Comparison of ENCODE assay signal across 8 cellular contexts in genomic region chr17:77372444-77373297, GRCh38.
DNase-seq lines count a peak whose midpoint lies in the region; ATAC-seq and TF ChIP-seq lines count a peak whose summit lies in the region.

No MANE protein-coding gene starts in this region.

- no peak overlapping the region for H3K9ac ChIP-seq in liver (ENCODE audit: low read depth in 1 of 2, low read length in 2 of 2)

- 3% methylated on average over 64 of the region's 64 CpGs for WGBS in liver

- no TSS peak for BruUV-seq in Caco-2 (replicated peaks; lab: Mats Ljungman, UMichigan)

- peak; percentile 33 for ATAC-seq in CD8-positive, alpha-beta T cell
- peak; percentile 43 for ATAC-seq in GM21576 (IDR thresholded peaks at IDR 0.05; ENCODE audit: unreplicated experiment)

- CTCF ChIA-PET in CD8-positive, alpha-beta T cell (lab: Charles Lee) = interaction anchor here (0.8 to 6.4 kb wide), 8 partner anchors 13 to 79 kb away, joined by 3 to 63 read pairs (median 5); no protein-coding TSS in a partner anchor
- CTCF ChIA-PET in Caco-2 (lab: Charles Lee) = no interaction called here

- peak overlapping the region; percentile 81 for H3K4me3 Mint-ChIP-seq in CD8-positive, alpha-beta T cell
- no peak overlapping the region for H3K4me3 Mint-ChIP-seq in Caco-2 (ENCODE audit: unreplicated experiment)

- H3K36me3 Mint-ChIP-seq in CD8-positive, alpha-beta T cell = peaks cover 15% of the 10 kb centered on the region
- peaks cover 20% of the 10 kb centered on the region for H3K36me3 Mint-ChIP-seq in Caco-2 (ENCODE audit: insufficient read depth, unreplicated experiment)

- no peak for TF ChIP-seq CTCF in CD8-positive, alpha-beta T cell (IDR thresholded peaks at IDR 0.05)
- no peak for TF ChIP-seq CTCF in dorsolateral prefrontal cortex (IDR thresholded peaks at IDR 0.05 in 54 of 56, conservative IDR thresholded peaks at IDR 0.05 in 2 of 56; ENCODE audit: low read depth in 1 of 56, partially characterized antibody in 56 of 56)
- no peak for TF ChIP-seq CTCF in liver (IDR thresholded peaks at IDR 0.05; ENCODE audit: low read depth, low read length, missing input control)
- no peak for TF ChIP-seq CTCF in Caco-2 (IDR thresholded peaks at IDR 0.05; ENCODE audit: insufficient read depth in 1 of 2, low read depth in 1 of 2, low read length in 1 of 2, severe bottlenecking in 1 of 2, unreplicated experiment in 1 of 2)

- no peaks in the 10 kb centered on the region for H3K9me3 ChIP-seq in CD8-positive, alpha-beta T cell (ENCODE audit: low read length)
- H3K9me3 ChIP-seq in liver (ENCODE audit: control insufficient read depth in 4 of 4, low read length in 3 of 4) (no peaks in the 10 kb centered on the region), Caco-2 (no peaks in the 10 kb centered on the region)

- peak; percentile 21 to 84 (median 61) for DNase-seq in CD8-positive, alpha-beta T cell
- DNase-seq in NCI-H1092 (lab: John Stamatoyannopoulos, UW) (peak; percentile 27), dorsolateral prefrontal cortex (peak in 4 of 10 donors; percentile 48 to 65 (median 63)), Caco-2 (no peak)
- DNase-seq in activated CD4-positive, alpha-beta T cell treated with anti-CD3 and anti-CD28 coated beads for 4 hours = peak; percentile 47 to 59
- peak; percentile 48 for DNase-seq in stimulated activated CD8-positive, alpha-beta memory T cell treated with anti-CD3 and anti-CD28 coated beads, Interleukin-12 subunit alpha, Interleukin-12 subunit beta, amount 100 ng/mL, for 4 hours (ENCODE audit: low read depth)

- POLR2A ChIA-PET in CD8-positive, alpha-beta T cell (lab: Charles Lee) = interaction anchor here (0.8 to 5.4 kb wide), 13 partner anchors 9 to 586 kb away, joined by 3 to 35 read pairs (median 7); partner anchors contain the start of gene TNRC6C
- POLR2A ChIA-PET in Caco-2 (lab: Charles Lee) = no interaction called here

- intact Hi-C loops in CD8-positive, alpha-beta T cell (cut with DNase I, micrococcal nuclease) = loop anchor here (2.0 to 5.0 kb wide), 4 partner anchors 30 to 122 kb away; no protein-coding TSS in a partner anchor
- intact Hi-C loops in dorsolateral prefrontal cortex (cut with DNase I) = no loop called here
- intact Hi-C loops in Caco-2 (cut with micrococcal nuclease; ENCODE audit: unreplicated experiment) = no loop called here

- H3K4me1 ChIP-seq in CD8-positive, alpha-beta T cell (ENCODE audit: insufficient read depth, low read length) = peaks cover 59% of the 10 kb centered on the region
- H3K4me1 ChIP-seq in liver (ENCODE audit: control insufficient read depth in 4 of 4, insufficient read depth in 4 of 4, low read length in 3 of 4) (peaks cover 28 to 68% (median 53%) of the 10 kb centered on the region in 4 donors), Caco-2 (peaks cover 15% of the 10 kb centered on the region; the same call in 1 of the 2 replicates)

- H3K36me3 ChIP-seq in CD8-positive, alpha-beta T cell (ENCODE audit: insufficient read depth, low read length) = no peaks in the 10 kb centered on the region
- H3K36me3 ChIP-seq in liver (ENCODE audit: control insufficient read depth in 4 of 4, insufficient read depth in 3 of 4, low read depth in 1 of 4, low read length in 3 of 4) = no peaks in the 10 kb centered on the region
- H3K36me3 ChIP-seq in Caco-2 (ENCODE audit: control insufficient read depth, insufficient read depth, low read length) = no peaks in the 10 kb centered on the region; the same call in 1 of the 2 replicates

- H3K4me3 ChIP-seq in CD8-positive, alpha-beta T cell (ENCODE audit: low read depth, low read length) = peak overlapping the region; percentile 99
- H3K4me3 ChIP-seq in dorsolateral prefrontal cortex (peak overlapping the region; percentile 48 to 85 (median 75)), liver (ENCODE audit: low read depth in 1 of 3, low read length in 3 of 3) (peak overlapping the region; percentile 58 to 70 (median 62)), Caco-2 (ENCODE audit: low read depth, low read length) (no peak overlapping the region)

- no peaks in the 10 kb centered on the region for H3K9me3 Mint-ChIP-seq in CD8-positive, alpha-beta T cell
- no peaks in the 10 kb centered on the region for H3K9me3 Mint-ChIP-seq in Caco-2 (ENCODE audit: unreplicated experiment)

- peak overlapping the region; percentile 89 for H3K27ac Mint-ChIP-seq in CD8-positive, alpha-beta T cell
- no peak overlapping the region for H3K27ac Mint-ChIP-seq in Caco-2 (ENCODE audit: unreplicated experiment)

- no peaks in the 10 kb centered on the region for H3K27me3 ChIP-seq in CD8-positive, alpha-beta T cell (ENCODE audit: insufficient read depth, low read length)
- no peaks in the 10 kb centered on the region for H3K27me3 ChIP-seq in dorsolateral prefrontal cortex
- no peaks in the 10 kb centered on the region for H3K27me3 ChIP-seq in liver (ENCODE audit: control insufficient read depth in 4 of 4, insufficient read depth in 4 of 4, low read length in 3 of 4)
- H3K27me3 ChIP-seq in Caco-2 (replicated peaks; ENCODE audit: control insufficient read depth, insufficient read depth, low read length) = no peaks in the 10 kb centered on the region

- no peaks in the 10 kb centered on the region for H3K27me3 Mint-ChIP-seq in CD8-positive, alpha-beta T cell (ENCODE audit: low read depth)
- no peaks in the 10 kb centered on the region for H3K27me3 Mint-ChIP-seq in Caco-2 (ENCODE audit: insufficient read depth, unreplicated experiment)

- peak in 1 of 2 donors; percentile 31 for TF ChIP-seq RAD21 in liver (IDR thresholded peaks at IDR 0.05)

- peaks cover 56% of the 10 kb centered on the region for H3K4me1 Mint-ChIP-seq in CD8-positive, alpha-beta T cell (ENCODE audit: low read depth)
- H3K4me1 Mint-ChIP-seq in Caco-2 (ENCODE audit: low read depth, unreplicated experiment) = peaks cover 23% of the 10 kb centered on the region

- peak overlapping the region; percentile 81 for H3K27ac ChIP-seq in CD8-positive, alpha-beta T cell (ENCODE audit: low read depth, low read length)
- H3K27ac ChIP-seq in dorsolateral prefrontal cortex (peak overlapping the region in 55 of 59 donors; percentile 3 to 96 (median 87)), liver (ENCODE audit: low read depth in 1 of 2, low read length in 2 of 2) (peak overlapping the region; percentile 51 to 61)

TF ChIP-seq in liver, 16 proteins besides CTCF, POLR2A, EP300 and RAD21:
- no peak for TF ChIP-seq EGR1 (IDR thresholded peaks at IDR 0.05; ENCODE audit: low read depth in 2 of 2)
- TF ChIP-seq JUND (IDR thresholded peaks at IDR 0.05) = no peak
- TF ChIP-seq SP1 (IDR thresholded peaks at IDR 0.05) = peak; percentile 15
- no peak for TF ChIP-seq RXRA (IDR thresholded peaks at IDR 0.05)
- TF ChIP-seq, protein P1, sequence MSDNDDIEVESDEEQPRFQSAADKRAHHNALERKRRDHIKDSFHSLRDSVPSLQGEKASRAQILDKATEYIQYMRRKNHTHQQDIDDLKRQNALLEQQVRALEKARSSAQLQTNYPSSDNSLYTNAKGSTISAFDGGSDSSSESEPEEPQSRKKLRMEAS (IDR thresholded peaks at IDR 0.05) = no peak
- no peak for TF ChIP-seq HNF4A (conservative IDR thresholded peaks at IDR 0.05)
- TF ChIP-seq, protein P2, sequence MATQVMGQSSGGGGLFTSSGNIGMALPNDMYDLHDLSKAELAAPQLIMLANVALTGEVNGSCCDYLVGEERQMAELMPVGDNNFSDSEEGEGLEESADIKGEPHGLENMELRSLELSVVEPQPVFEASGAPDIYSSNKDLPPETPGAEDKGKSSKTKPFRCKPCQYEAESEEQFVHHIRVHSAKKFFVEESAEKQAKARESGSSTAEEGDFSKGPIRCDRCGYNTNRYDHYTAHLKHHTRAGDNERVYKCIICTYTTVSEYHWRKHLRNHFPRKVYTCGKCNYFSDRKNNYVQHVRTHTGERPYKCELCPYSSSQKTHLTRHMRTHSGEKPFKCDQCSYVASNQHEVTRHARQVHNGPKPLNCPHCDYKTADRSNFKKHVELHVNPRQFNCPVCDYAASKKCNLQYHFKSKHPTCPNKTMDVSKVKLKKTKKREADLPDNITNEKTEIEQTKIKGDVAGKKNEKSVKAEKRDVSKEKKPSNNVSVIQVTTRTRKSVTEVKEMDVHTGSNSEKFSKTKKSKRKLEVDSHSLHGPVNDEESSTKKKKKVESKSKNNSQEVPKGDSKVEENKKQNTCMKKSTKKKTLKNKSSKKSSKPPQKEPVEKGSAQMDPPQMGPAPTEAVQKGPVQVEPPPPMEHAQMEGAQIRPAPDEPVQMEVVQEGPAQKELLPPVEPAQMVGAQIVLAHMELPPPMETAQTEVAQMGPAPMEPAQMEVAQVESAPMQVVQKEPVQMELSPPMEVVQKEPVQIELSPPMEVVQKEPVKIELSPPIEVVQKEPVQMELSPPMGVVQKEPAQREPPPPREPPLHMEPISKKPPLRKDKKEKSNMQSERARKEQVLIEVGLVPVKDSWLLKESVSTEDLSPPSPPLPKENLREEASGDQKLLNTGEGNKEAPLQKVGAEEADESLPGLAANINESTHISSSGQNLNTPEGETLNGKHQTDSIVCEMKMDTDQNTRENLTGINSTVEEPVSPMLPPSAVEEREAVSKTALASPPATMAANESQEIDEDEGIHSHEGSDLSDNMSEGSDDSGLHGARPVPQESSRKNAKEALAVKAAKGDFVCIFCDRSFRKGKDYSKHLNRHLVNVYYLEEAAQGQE (IDR thresholded peaks at IDR 0.05) = no peak
- TF ChIP-seq FOXA2 (IDR thresholded peaks at IDR 0.05) = no peak
- no peak for TF ChIP-seq NR2F2 (IDR thresholded peaks at IDR 0.05)
- TF ChIP-seq ZBTB33 (IDR thresholded peaks at IDR 0.05) = no peak
- peak; percentile 16 for TF ChIP-seq YY1 (IDR thresholded peaks at IDR 0.05)
- no peak for TF ChIP-seq TAF1 (conservative IDR thresholded peaks at IDR 0.05)

Comparison
In these comparisons a context has a peak if more than half of its experiments do, and no peak if none do; other contexts are left out.
1. DNase-seq: peak in CD8-positive, alpha-beta T cell (7 of 7), NCI-H1092 (single experiment), activated CD4-positive, alpha-beta T cell treated with anti-CD3 and anti-CD28 coated beads for 4 hours (2 of 2) and stimulated activated CD8-positive, alpha-beta memory T cell treated with anti-CD3 and anti-CD28 coated beads, Interleukin-12 subunit alpha, Interleukin-12 subunit beta, amount 100 ng/mL, for 4 hours (single experiment); none in Caco-2 (0 of 2).
2. intact Hi-C loops: an anchor here in CD8-positive, alpha-beta T cell (2.0 to 5.0 kb wide); none called in dorsolateral prefrontal cortex and Caco-2.
3. Peak in every context shown above with its lines, with median percentiles within 50 percentile points of each other: H3K27ac ChIP-seq.